In the genomic region with DNA sequence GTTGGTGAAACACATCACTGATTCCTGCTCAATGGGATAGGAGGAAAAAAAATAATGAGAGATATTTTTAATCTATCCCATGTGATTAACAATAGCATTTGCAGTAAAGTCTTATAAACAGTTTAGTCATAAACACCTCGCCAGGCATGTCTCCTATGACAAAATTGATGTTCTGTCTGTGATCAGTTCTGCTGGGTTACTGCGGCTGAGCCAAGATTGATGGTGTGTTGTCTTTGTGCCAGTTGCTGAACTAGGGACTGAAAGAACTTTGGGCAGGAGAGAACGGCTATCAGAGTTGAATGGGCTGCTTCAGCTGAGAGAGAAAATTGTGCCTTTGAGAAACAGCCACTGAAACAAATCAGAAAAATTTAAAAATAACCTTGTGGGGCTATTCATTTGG, we compare ENCODE assay signal across 17 cellular contexts. TPM values are rescaled to one million over a fixed set of nuclear protein-coding genes. Genes with fewer than 3 reads are reported as not detected.
"Had no signal": no experiment of that assay in that cellular context is flagged by ENCODE, and none has a peak within 500 bp of the region (broad histone marks: within the 10 kb centered on the region; RNA-seq: fewer than 3 reads in every experiment).

No MANE protein-coding gene starts in this region.

- H3K9me2 ChIP-seq: SK-N-SH had no signal

- H3K27me3 ChIP-seq: colonic mucosa, heart right ventricle, ovary, right atrium auricular region, upper lobe of left lung had no signal

- H3K4me2 ChIP-seq: SK-N-SH had no signal

- ATAC-seq: activated CD8-positive, alpha-beta T cell treated with anti-CD3 and anti-CD28 coated beads for 36 hours; heart right ventricle; natural killer cell had no signal

- H3K4me3 ChIP-seq: colonic mucosa, heart right ventricle, ovary, prostate gland, right atrium auricular region, upper lobe of left lung had no signal

- H3K27ac ChIP-seq: colonic mucosa, heart right ventricle, ovary, prostate gland, right atrium auricular region had no signal

- H3K4me1 ChIP-seq: colonic mucosa, heart right ventricle, prostate gland, right atrium auricular region, upper lobe of left lung had no signal

- DNase-seq: activated CD4-positive, alpha-beta T cell treated with anti-CD3 and anti-CD28 coated beads, Interleukin-2, amount 10 ng/mL, durations not matched to agents 7 days and 5 days; activated CD8-positive, alpha-beta T cell treated with anti-CD3 and anti-CD28 coated beads for 36 hours; activated gamma-delta T cell treated with Interleukin-2 at 50 U/mL for 16 hours; activated T-cell treated with anti-CD3 and anti-CD28 coated beads, Interleukin-2, amount 50 U/mL, for 1 hour; aorta; colonic mucosa; heart right ventricle; kidney; natural killer cell; ovary; SK-N-SH; stimulated activated CD4-positive, alpha-beta T cell treated with anti-CD3 and anti-CD28 coated beads, Interleukin-4, amount 100 ng/mL, for 24 hours; stimulated activated naive CD4-positive, alpha-beta T cell treated with Interleukin-2 at 50 U/mL for 16 hours; T-helper 2 cell; upper lobe of left lung had no signal

- H3K9me3 ChIP-seq: colonic mucosa, heart right ventricle, ovary, prostate gland, right atrium auricular region, SK-N-SH, upper lobe of left lung had no signal

- H3K9ac ChIP-seq: SK-N-SH had no signal

- H3K36me3 ChIP-seq: colonic mucosa, heart right ventricle, ovary, prostate gland, right atrium auricular region, upper lobe of left lung had no signal

RNA-seq across cellular contexts. Expression of gene MAMDC2, which starts 37.3 kb away (rescaled TPM):
- total RNA-seq: activated CD4-positive, alpha-beta T cell treated with anti-CD3 and anti-CD28 coated beads, Interleukin-2, amount 10 ng/mL, durations not matched to agents 7 days and 5 days; activated CD8-positive, alpha-beta T cell treated with anti-CD3 and anti-CD28 coated beads for 36 hours had no signal
